In genomic region chr16:89657442-89658220, GRCh38 we compare ENCODE assay signal across 8 cellular contexts. TPM values are rescaled to one million over a fixed set of nuclear protein-coding genes. Genes with fewer than 3 reads are reported as not detected.
DNase-seq lines count a peak whose midpoint lies in the region; ATAC-seq and TF ChIP-seq lines count a peak whose summit lies in the region.

TSS of gene CHMP1A (minus strand) at chr16:89657708. CDS start at chr16:89657588, 120 bp downstream.
TSS of gene SPATA33 (plus strand) at chr16:89657836. CDS start at chr16:89657912, 76 bp downstream.

- H3K79me2 ChIP-seq in ACC112 (ENCODE audit: control insufficient read depth, insufficient read depth, low read length, unreplicated experiment) = peaks cover 65% of the 10 kb centered on the region

- H3K36me3 ChIP-seq in ACC112 (ENCODE audit: insufficient read depth, low read length) (peaks cover 6% of the 10 kb centered on the region; the same call in 1 of the 2 replicates), WERI-Rb-1 (peaks cover 23% of the 10 kb centered on the region), breast epithelium (no peaks in the 10 kb centered on the region)

- peak; percentile 76 for DNase-seq in NCI-H2196 (lab: John Stamatoyannopoulos, UW; ENCODE audit: unreplicated experiment)
- DNase-seq in WERI-Rb-1 = peak; percentile 72
- DNase-seq in breast epithelium (ENCODE audit: low spot score in 2 of 2) = peak; percentile 84 to 90
- peak; percentile 94 to 96 (median 96) for DNase-seq in immature natural killer cell
- peak; percentile 64 for DNase-seq in smooth muscle cell of the brain vasculature (ENCODE audit: low read depth, low spot score)

- peaks cover 2 to 14% (median 13%) of the 10 kb centered on the region in 3 donors for H3K27me3 Mint-ChIP-seq in immature natural killer cell (ENCODE audit: low read depth in 3 of 3)

- H3K27ac Mint-ChIP-seq in immature natural killer cell = peak within 1 kb of the TSS; percentile 78 to 91 (median 86)

- H3K27ac ChIP-seq in ACC112 (ENCODE audit: low read depth, low read length) = peak within 1 kb of the TSS; percentile 73
- H3K27ac ChIP-seq in WERI-Rb-1 = peak within 1 kb of the TSS; percentile 79
- H3K27ac ChIP-seq in breast epithelium = peak within 1 kb of the TSS; percentile 83

- peaks cover 6% of the 10 kb centered on the region for H3K4me1 ChIP-seq in ACC112 (ENCODE audit: control insufficient read depth, insufficient read depth, low read length, unreplicated experiment)
- H3K4me1 ChIP-seq in breast epithelium = peaks cover 2 to 10% of the 10 kb centered on the region in 2 donors

- peaks cover 32 to 40% of the 10 kb centered on the region in 2 donors for H3K4me1 Mint-ChIP-seq in immature natural killer cell

- peak within 1 kb of the TSS; percentile 98 for H3K4me3 ChIP-seq in ACC112 (ENCODE audit: low read depth, low read length)
- H3K4me3 ChIP-seq in WERI-Rb-1 (ENCODE audit: low read depth, low read length) = peak within 1 kb of the TSS; percentile 64
- H3K4me3 ChIP-seq in breast epithelium = peak within 1 kb of the TSS; percentile 95 to 100 (median 97)

- H3K9me3 ChIP-seq in WERI-Rb-1 (ENCODE audit: severe bottlenecking) (no peaks in the 10 kb centered on the region), breast epithelium (no peaks in the 10 kb centered on the region)

- intact Hi-C loops in breast epithelium (cut with DNase I; ENCODE audit: low total_unique reads) = no loop called here

- peaks cover 3 to 10% (median 9%) of the 10 kb centered on the region in 3 donors for H3K36me3 Mint-ChIP-seq in immature natural killer cell

- TF ChIP-seq POLR2A in breast epithelium (IDR thresholded peaks at IDR 0.05) = peak; percentile 40

- H3K4me3 Mint-ChIP-seq in immature natural killer cell = peak within 1 kb of the TSS; percentile 83 to 89 (median 86)

- ATAC-seq in GM18858 (IDR thresholded peaks at IDR 0.05; ENCODE audit: unreplicated experiment) (peak; percentile 80), HG03064 (IDR thresholded peaks at IDR 0.05; ENCODE audit: low read depth, unreplicated experiment) (peak; percentile 84)

- H3K9me3 Mint-ChIP-seq in immature natural killer cell = no peaks in the 10 kb centered on the region

- peak within 1 kb of the TSS; percentile 97 for H2AFZ ChIP-seq in ACC112 (ENCODE audit: low read length, unreplicated experiment)

- H3K27me3 ChIP-seq in ACC112 (ENCODE audit: insufficient read depth, low read length) (no peaks in the 10 kb centered on the region), WERI-Rb-1 (ENCODE audit: insufficient read depth, low read depth, severe bottlenecking) (no peaks in the 10 kb centered on the region), breast epithelium (no peaks in the 10 kb centered on the region)

- TF ChIP-seq CTCF in WERI-Rb-1 (IDR thresholded peaks at IDR 0.05; ENCODE audit: low read depth, low read length) (no peak), breast epithelium (IDR thresholded peaks at IDR 0.05) (no peak)

RNA-seq across cellular contexts. Expression of gene CHMP1A, which starts in this region (rescaled TPM):
- total RNA-seq in breast epithelium = 10 to 100 TPM; 67.5 to 100.0 (median 86.2) TPM
- 100 to 1,000 TPM; 102 to 111 (median 103) TPM for polyA plus RNA-seq in immature natural killer cell

RNA-seq across cellular contexts. Expression of gene SPATA33, which starts in this region (rescaled TPM):
- 1 to 10 TPM; 3.8 to 7.2 (median 5.9) TPM for total RNA-seq in breast epithelium
- polyA plus RNA-seq in immature natural killer cell = 1 to 10 TPM; 1.8 to 6.8 (median 4.7) TPM

Comparison
In these comparisons a context has a peak if more than half of its experiments do, and no peak if none do; other contexts are left out.
1. Peak in every context shown above with its lines: DNase-seq, ATAC-seq, H3K4me3 ChIP-seq and H3K27ac ChIP-seq.